ENCODE assay signal across 15 cellular contexts in genomic region chr20:44540834-44541233, GRCh38. TPM values are rescaled to one million over a fixed set of nuclear protein-coding genes. Genes with fewer than 3 reads are reported as not detected.
A peak's percentile ranks its signal among the peaks of the same experiment; 100 is the strongest.
DNase-seq lines count a peak whose midpoint lies in the region; TF ChIP-seq lines count a peak whose summit lies in the region.
"Had no signal": no experiment of that assay in that cellular context is flagged by ENCODE, and none has a peak within 500 bp of the region (broad histone marks: within the 10 kb centered on the region; RNA-seq: fewer than 3 reads in every experiment).

No MANE protein-coding gene starts in this region.

- H3K27me3 Mint-ChIP-seq in nephron progenitor cell (ENCODE audit: low read depth, poor library complexity) = no peaks in the 10 kb centered on the region

- H3K4me1 ChIP-seq in esophagus muscularis mucosa = peaks cover 22 to 77% (median 62%) of the 10 kb centered on the region in 4 donors
- H3K4me1 ChIP-seq: BLaER1 had no signal

- DNase-seq in CD1c-positive myeloid dendritic cell (ENCODE audit: extremely low spot score) (peak; percentile 61), RKO (ENCODE audit: low spot score) (peak; percentile 87), esophagus muscularis mucosa (ENCODE audit: extremely low spot score) (no peak), nephron progenitor cell (no peak), OCI-M2 (lab: John Stamatoyannopoulos, UW; ENCODE audit: unreplicated experiment) (no peak), NCI-H187 treated with DMSO at 0.1 percent for 48 hours (lab: John Stamatoyannopoulos, UW) (no peak), MV-4-11 (lab: John Stamatoyannopoulos, UW) (no peak), NCI-H2107 (lab: John Stamatoyannopoulos, UW) (no peak)
- DNase-seq: activated CD4-positive, alpha-beta T cell treated with anti-CD3 and anti-CD28 coated beads, Interleukin-2, amount 50 U/mL, for 48 hours; activated naive CD4-positive, alpha-beta T cell treated with anti-CD3 and anti-CD28 coated beads, Interleukin-2, amount 50 U/mL, for 16 hours; heart left ventricle; PC-3 had no signal

- no peaks in the 10 kb centered on the region for H3K36me3 ChIP-seq in esophagus muscularis mucosa
- H3K36me3 ChIP-seq: BLaER1, heart left ventricle had no signal

- no peaks in the 10 kb centered on the region for H3K9me3 Mint-ChIP-seq in nephron progenitor cell
- H3K9me3 Mint-ChIP-seq: dendritic cell treated with granulocyte-macrophage colony-stimulating factor and Interleukin-4, amounts not matched to agents 40 ng/mL and 50 ng/mL, for 4 days; T-helper 2 cell treated with Interferon-gamma antibody and Interleukin-4, amounts not matched to agents 5 μg/mL and 100 μg/mL, for 36 hours had no signal

- no peak overlapping the region for H3K4me3 Mint-ChIP-seq in nephron progenitor cell
- H3K4me3 Mint-ChIP-seq: dendritic cell treated with granulocyte-macrophage colony-stimulating factor and Interleukin-4, amounts not matched to agents 40 ng/mL and 50 ng/mL, for 4 days; T-helper 2 cell treated with Interferon-gamma antibody and Interleukin-4, amounts not matched to agents 5 μg/mL and 100 μg/mL, for 36 hours had no signal

- no peaks in the 10 kb centered on the region for H3K36me3 Mint-ChIP-seq in nephron progenitor cell (ENCODE audit: low read depth)

- TF ChIP-seq CTCF in esophagus muscularis mucosa (IDR thresholded peaks at IDR 0.05) (no peak), nephron progenitor cell (IDR thresholded peaks at IDR 0.05) (no peak)

- peaks cover 5% of the 10 kb centered on the region for H3K4me1 Mint-ChIP-seq in nephron progenitor cell

- intact Hi-C loops in esophagus muscularis mucosa (cut with DNase I) = no loop called here

- no peaks in the 10 kb centered on the region for H3K27me3 ChIP-seq in esophagus muscularis mucosa
- H3K27me3 ChIP-seq: BLaER1, heart left ventricle had no signal

- H3K27ac ChIP-seq in esophagus muscularis mucosa (replicated peaks in 1 of 4) = peak overlapping the region; percentile 68 to 91 (median 86)
- H3K27ac ChIP-seq: BLaER1 had no signal

- TF ChIP-seq EP300 in esophagus muscularis mucosa (IDR thresholded peaks at IDR 0.05) = no peak

- no peak overlapping the region for H3K4me3 ChIP-seq in esophagus muscularis mucosa
- H3K4me3 ChIP-seq: BLaER1, heart left ventricle had no signal

- H3K27ac Mint-ChIP-seq in nephron progenitor cell = peak overlapping the region; percentile 20
- H3K27ac Mint-ChIP-seq: dendritic cell treated with granulocyte-macrophage colony-stimulating factor and Interleukin-4, amounts not matched to agents 40 ng/mL and 50 ng/mL, for 4 days; T-helper 2 cell treated with Interferon-gamma antibody and Interleukin-4, amounts not matched to agents 5 μg/mL and 100 μg/mL, for 36 hours had no signal

- no peaks in the 10 kb centered on the region for H3K9me3 ChIP-seq in esophagus muscularis mucosa
- H3K9me3 ChIP-seq: BLaER1, heart left ventricle had no signal

- 56% methylated on average over 6 of the region's 6 CpGs for WGBS in esophagus muscularis mucosa

- TF ChIP-seq POLR2A in esophagus muscularis mucosa (IDR thresholded peaks at IDR 0.05; ENCODE audit: low read depth) = no peak

RNA-seq across cellular contexts. Expression of gene SERINC3, which starts 19.0 kb away (rescaled TPM):
- 100 to 1,000 TPM; 121 to 175 (median 138) TPM for total RNA-seq in esophagus muscularis mucosa

RNA-seq across cellular contexts. Expression of gene PKIG, which starts 41.5 kb away (rescaled TPM):
- 100 to 1,000 TPM; 305 to 398 (median 357) TPM for total RNA-seq in esophagus muscularis mucosa

Comparison
In these comparisons a context has a peak if more than half of its experiments do, and no peak if none do; other contexts are left out.
1. DNase-seq: peak in CD1c-positive myeloid dendritic cell (single experiment) and RKO (single experiment); none in esophagus muscularis mucosa (single experiment), nephron progenitor cell (single experiment), OCI-M2 (single experiment), NCI-H187 treated with DMSO at 0.1 percent for 48 hours (single experiment), MV-4-11 (single experiment) and NCI-H2107 (single experiment).